8 cellular contexts compared by ENCODE assay signal in genomic region chr11:130448416-130449068, GRCh38. TPM values are rescaled to one million over a fixed set of nuclear protein-coding genes. Genes with fewer than 3 reads are reported as not detected.
DNase-seq lines count a peak whose midpoint lies in the region; ATAC-seq and TF ChIP-seq lines count a peak whose summit lies in the region.

Gene ADAMTS15 (plus strand): TSS chr11:130448645. CDS start chr11:130448974, 329 bp downstream.

- ATAC-seq in sciatic nerve (peak; percentile 88), GM21786 (IDR thresholded peaks at IDR 0.05; ENCODE audit: unreplicated experiment) (no peak), HG03097 (IDR thresholded peaks at IDR 0.05; ENCODE audit: low FRiP score, unreplicated experiment) (no peak)

- peak within 1 kb of the TSS; percentile 16; the same call in 1 of the 2 replicates for H3K9ac ChIP-seq in BLaER1

- H3K9me3 ChIP-seq in BLaER1, result no peaks in the 10 kb centered on the region
- no peaks in the 10 kb centered on the region for H3K9me3 ChIP-seq in HAP-1

- no peak for TF ChIP-seq CTCF in astrocyte of the cerebellum (IDR thresholded peaks at IDR 0.05; ENCODE audit: low read depth, low read length, missing control alignments)

- DNase-seq in HAP-1 (ENCODE audit: low spot score in 2 of 2), result peak; percentile 87 to 94
- peak; percentile 75 for DNase-seq in NCI-H774 (lab: John Stamatoyannopoulos, UW)
- DNase-seq in astrocyte of the cerebellum (ENCODE audit: low read depth), result peak; percentile 73
- peak; percentile 69 for DNase-seq in iPS DF 19.7 (ENCODE audit: low read depth, low spot score)
- DNase-seq in sciatic nerve (ENCODE audit: low spot score), result peak; percentile 88

- H3K4me3 ChIP-seq in BLaER1, result peak within 1 kb of the TSS; percentile 65
- H3K4me3 ChIP-seq in HAP-1, result peak within 1 kb of the TSS; percentile 48
- peak within 1 kb of the TSS; percentile 72 for H3K4me3 ChIP-seq in astrocyte of the cerebellum (ENCODE audit: low read depth, low read length)

- H3K4me1 ChIP-seq in BLaER1, result peaks cover 14% of the 10 kb centered on the region
- no peaks in the 10 kb centered on the region for H3K4me1 ChIP-seq in HAP-1

- H3K36me3 ChIP-seq in BLaER1 (no peaks in the 10 kb centered on the region), HAP-1 (replicated peaks) (no peaks in the 10 kb centered on the region)

- peak within 1 kb of the TSS; percentile 91 for H3K4me2 ChIP-seq in BLaER1

- no peak within 1 kb of the TSS for H3K27ac ChIP-seq in BLaER1

- no peaks in the 10 kb centered on the region for H4K20me1 ChIP-seq in BLaER1

- intact Hi-C loops in sciatic nerve (cut with DNase I), result no loop called here

- H3K27me3 ChIP-seq in BLaER1 (peaks cover 12% of the 10 kb centered on the region; the same call in 1 of the 2 replicates), HAP-1 (ENCODE audit: low read depth) (no peaks in the 10 kb centered on the region)

- in situ Hi-C loops in HAP-1 (cut with MboI; ENCODE audit: low sequenced_read_pairs) (no loop called here), astrocyte of the cerebellum (cut with HindIII; ENCODE audit: low sequenced_read_pairs) (no loop called here)

RNA-seq across cellular contexts. Expression of gene ADAMTS15, which starts in this region (rescaled TPM):
- total RNA-seq in sciatic nerve, result 6.4 TPM
